19 cellular contexts compared by ENCODE assay signal in the genomic region with DNA sequence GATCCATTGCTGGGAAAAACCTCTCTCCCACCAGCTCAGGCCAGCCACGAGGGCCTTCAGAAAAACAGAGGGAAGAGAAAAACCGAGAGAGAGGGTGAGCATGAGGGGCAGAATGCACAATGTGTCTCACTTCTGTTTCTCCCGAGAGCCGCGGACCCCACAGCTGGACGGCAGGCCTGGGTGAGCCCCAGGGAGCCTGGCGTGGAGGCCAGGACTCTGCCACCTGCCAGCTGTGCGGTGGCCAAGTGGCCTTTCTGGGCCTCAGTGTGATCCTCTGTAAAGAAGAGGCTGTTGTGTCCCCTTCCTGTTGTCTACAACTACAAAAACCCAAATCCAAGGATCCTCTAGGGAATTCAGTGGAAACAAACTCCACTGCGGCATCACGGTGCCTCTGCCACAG.
"Had no signal": no experiment of that assay in that cellular context is flagged by ENCODE, and none has a peak within 500 bp of the region (broad histone marks: within the 10 kb centered on the region; RNA-seq: fewer than 3 reads in every experiment).

No MANE protein-coding gene starts in this region.

- H3K27ac Mint-ChIP-seq: activated CD4-positive, alpha-beta memory T cell treated with anti-CD3 and anti-CD28 coated beads, Interleukin-2, amount 10 ng/mL, durations not matched to agents 7 days and 5 days; activated naive CD8-positive, alpha-beta T cell treated with anti-CD3 and anti-CD28 coated beads, Interleukin-2, amount 10 ng/mL, durations not matched to agents 7 days and 5 days; T-cell; T-helper 17 cell had no signal

- H3K4me3 Mint-ChIP-seq: activated CD4-positive, alpha-beta memory T cell treated with anti-CD3 and anti-CD28 coated beads, Interleukin-2, amount 10 ng/mL, durations not matched to agents 7 days and 5 days; activated CD8-positive, alpha-beta memory T cell treated with anti-CD3 and anti-CD28 coated beads, Interleukin-2, amount 10 ng/mL, durations not matched to agents 7 days and 5 days; brain; T-cell; T-helper 17 cell had no signal

- H3K36me3 Mint-ChIP-seq: activated CD8-positive, alpha-beta memory T cell treated with anti-CD3 and anti-CD28 coated beads, Interleukin-2, amount 10 ng/mL, durations not matched to agents 7 days and 5 days; activated naive CD8-positive, alpha-beta T cell treated with anti-CD3 and anti-CD28 coated beads, Interleukin-2, amount 10 ng/mL, durations not matched to agents 7 days and 5 days; brain; T-cell had no signal

- DNase-seq: activated CD4-positive, alpha-beta T cell treated with anti-CD3 and anti-CD28 coated beads for 1 hour; activated CD4-positive, CD25-positive, alpha-beta regulatory T cell; activated effector memory CD4-positive, alpha-beta T cell treated with Interleukin-2 at 50 U/mL for 16 hours; activated naive CD4-positive, alpha-beta T cell treated with anti-CD3 and anti-CD28 coated beads, Interleukin-2, amount 50 U/mL, for 16 hours; caudate nucleus; KBM-7; NCI-H1092; NCI-H2029 treated with DMSO at 0.1 percent for 48 hours; NCI-H2107; NCI-H2171; NCI-H510A; SIG-M5; T-helper 17 cell had no signal

- H3K9me3 Mint-ChIP-seq: activated CD4-positive, alpha-beta memory T cell treated with anti-CD3 and anti-CD28 coated beads, Interleukin-2, amount 10 ng/mL, durations not matched to agents 7 days and 5 days; activated naive CD8-positive, alpha-beta T cell treated with anti-CD3 and anti-CD28 coated beads, Interleukin-2, amount 10 ng/mL, durations not matched to agents 7 days and 5 days; T-cell had no signal

- ATAC-seq: SK-N-SH treated with all-trans-retinoic acid at 6 μM for 48 hours had no signal
